1 cellular context compared by ENCODE assay signal in the genomic region with DNA sequence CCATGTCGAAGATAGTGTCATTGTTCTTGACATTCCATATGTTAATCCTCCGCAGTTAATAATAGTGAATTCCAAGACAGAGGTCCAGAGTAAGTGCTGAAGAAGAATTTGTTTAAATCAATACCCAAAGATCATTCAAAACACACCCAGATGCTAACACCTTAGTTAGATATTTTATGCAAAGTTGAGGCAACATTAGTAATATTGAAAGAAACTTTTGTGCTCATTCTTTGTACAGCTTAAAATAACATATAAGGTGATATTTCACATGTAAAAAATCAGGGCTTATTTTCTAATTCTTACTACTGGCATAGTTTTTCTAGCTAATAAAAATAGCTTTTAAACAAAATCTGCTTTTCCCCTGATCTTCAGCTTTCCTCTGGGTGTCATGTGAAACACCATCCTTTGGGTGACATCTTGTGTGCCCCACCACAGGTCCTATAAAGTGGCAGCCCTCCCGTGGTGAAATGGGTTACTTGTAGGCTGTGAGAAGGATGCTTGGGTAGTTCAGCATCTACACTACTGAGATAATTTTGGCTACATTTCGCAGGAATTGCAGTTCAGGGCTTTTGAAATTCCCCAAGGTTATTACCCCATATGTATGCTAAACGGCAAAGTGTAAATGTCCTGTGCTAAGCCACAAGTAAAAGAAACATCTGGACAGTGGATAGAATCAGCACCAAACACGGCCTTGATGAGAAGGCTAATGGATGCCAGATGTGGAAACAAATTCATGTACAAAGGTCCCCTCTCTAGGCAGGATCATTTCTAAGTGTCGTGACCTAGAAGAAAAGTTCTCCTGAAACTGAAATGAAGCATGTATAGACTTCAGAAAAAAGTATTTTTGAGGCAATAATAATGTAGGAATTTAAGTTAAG.
TF ChIP-seq lines count a peak whose summit lies in the region.

No MANE protein-coding gene starts in this region.

TF ChIP-seq in GM23338, 12 proteins besides CTCF, POLR2A, EP300 and RAD21 (continued from another document):
- TF ChIP-seq, protein P1, sequence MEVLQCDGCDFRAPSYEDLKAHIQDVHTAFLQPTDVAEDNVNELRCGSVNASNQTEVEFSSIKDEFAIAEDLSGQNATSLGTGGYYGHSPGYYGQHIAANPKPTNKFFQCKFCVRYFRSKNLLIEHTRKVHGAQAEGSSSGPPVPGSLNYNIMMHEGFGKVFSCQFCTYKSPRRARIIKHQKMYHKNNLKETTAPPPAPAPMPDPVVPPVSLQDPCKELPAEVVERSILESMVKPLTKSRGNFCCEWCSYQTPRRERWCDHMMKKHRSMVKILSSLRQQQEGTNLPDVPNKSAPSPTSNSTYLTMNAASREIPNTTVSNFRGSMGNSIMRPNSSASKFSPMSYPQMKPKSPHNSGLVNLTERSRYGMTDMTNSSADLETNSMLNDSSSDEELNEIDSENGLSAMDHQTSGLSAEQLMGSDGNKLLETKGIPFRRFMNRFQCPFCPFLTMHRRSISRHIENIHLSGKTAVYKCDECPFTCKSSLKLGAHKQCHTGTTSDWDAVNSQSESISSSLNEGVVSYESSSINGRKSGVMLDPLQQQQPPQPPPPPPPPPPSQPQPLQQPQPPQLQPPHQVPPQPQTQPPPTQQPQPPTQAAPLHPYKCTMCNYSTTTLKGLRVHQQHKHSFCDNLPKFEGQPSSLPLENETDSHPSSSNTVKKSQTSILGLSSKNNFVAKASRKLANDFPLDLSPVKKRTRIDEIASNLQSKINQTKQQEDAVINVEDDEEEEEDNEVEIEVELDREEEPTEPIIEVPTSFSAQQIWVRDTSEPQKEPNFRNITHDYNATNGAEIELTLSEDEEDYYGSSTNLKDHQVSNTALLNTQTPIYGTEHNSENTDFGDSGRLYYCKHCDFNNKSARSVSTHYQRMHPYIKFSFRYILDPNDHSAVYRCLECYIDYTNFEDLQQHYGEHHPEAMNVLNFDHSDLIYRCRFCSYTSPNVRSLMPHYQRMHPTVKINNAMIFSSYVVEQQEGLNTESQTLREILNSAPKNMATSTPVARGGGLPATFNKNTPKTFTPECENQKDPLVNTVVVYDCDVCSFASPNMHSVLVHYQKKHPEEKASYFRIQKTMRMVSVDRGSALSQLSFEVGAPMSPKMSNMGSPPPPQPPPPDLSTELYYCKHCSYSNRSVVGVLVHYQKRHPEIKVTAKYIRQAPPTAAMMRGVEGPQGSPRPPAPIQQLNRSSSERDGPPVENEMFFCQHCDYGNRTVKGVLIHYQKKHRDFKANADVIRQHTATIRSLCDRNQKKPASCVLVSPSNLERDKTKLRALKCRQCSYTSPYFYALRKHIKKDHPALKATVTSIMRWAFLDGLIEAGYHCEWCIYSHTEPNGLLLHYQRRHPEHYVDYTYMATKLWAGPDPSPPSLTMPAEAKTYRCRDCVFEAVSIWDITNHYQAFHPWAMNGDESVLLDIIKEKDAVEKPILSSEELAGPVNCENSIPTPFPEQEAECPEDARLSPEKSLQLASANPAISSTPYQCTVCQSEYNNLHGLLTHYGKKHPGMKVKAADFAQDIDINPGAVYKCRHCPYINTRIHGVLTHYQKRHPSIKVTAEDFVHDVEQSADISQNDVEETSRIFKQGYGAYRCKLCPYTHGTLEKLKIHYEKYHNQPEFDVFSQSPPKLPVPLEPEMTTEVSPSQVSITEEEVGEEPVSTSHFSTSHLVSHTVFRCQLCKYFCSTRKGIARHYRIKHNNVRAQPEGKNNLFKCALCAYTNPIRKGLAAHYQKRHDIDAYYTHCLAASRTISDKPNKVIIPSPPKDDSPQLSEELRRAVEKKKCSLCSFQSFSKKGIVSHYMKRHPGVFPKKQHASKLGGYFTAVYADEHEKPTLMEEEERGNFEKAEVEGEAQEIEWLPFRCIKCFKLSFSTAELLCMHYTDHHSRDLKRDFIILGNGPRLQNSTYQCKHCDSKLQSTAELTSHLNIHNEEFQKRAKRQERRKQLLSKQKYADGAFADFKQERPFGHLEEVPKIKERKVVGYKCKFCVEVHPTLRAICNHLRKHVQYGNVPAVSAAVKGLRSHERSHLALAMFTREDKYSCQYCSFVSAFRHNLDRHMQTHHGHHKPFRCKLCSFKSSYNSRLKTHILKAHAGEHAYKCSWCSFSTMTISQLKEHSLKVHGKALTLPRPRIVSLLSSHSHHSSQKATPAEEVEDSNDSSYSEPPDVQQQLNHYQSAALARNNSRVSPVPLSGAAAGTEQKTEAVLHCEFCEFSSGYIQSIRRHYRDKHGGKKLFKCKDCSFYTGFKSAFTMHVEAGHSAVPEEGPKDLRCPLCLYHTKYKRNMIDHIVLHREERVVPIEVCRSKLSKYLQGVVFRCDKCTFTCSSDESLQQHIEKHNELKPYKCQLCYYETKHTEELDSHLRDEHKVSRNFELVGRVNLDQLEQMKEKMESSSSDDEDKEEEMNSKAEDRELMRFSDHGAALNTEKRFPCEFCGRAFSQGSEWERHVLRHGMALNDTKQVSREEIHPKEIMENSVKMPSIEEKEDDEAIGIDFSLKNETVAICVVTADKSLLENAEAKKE (CRISPR knock-in tag; IDR thresholded peaks at IDR 0.05) = no peak
- TF ChIP-seq NANOG (IDR thresholded peaks at IDR 0.05; ENCODE audit: borderline replicate concordance) (no peak), CREB1 (CRISPR knock-in tag; IDR thresholded peaks at IDR 0.05; ENCODE audit: low read depth) (no peak), EZH2phosphoT487 (IDR thresholded peaks at IDR 0.05; ENCODE audit: unreplicated experiment) (no peak), EZH2 (IDR thresholded peaks at IDR 0.05; ENCODE audit: low read depth, unreplicated experiment) (no peak), ZNF114 (CRISPR knock-in tag; IDR thresholded peaks at IDR 0.05) (no peak), STAT1 (IDR thresholded peaks at IDR 0.05; ENCODE audit: unreplicated experiment) (no peak), POLR2AphosphoS5 (IDR thresholded peaks at IDR 0.05; ENCODE audit: low read depth) (no peak), ZNF331 (CRISPR knock-in tag; IDR thresholded peaks at IDR 0.05; ENCODE audit: low read depth) (no peak)
- TF ChIP-seq, protein P2, sequence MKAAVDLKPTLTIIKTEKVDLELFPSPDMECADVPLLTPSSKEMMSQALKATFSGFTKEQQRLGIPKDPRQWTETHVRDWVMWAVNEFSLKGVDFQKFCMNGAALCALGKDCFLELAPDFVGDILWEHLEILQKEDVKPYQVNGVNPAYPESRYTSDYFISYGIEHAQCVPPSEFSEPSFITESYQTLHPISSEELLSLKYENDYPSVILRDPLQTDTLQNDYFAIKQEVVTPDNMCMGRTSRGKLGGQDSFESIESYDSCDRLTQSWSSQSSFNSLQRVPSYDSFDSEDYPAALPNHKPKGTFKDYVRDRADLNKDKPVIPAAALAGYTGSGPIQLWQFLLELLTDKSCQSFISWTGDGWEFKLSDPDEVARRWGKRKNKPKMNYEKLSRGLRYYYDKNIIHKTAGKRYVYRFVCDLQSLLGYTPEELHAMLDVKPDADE (IDR thresholded peaks at IDR 0.05) = no peak
- TF ChIP-seq, protein P3, sequence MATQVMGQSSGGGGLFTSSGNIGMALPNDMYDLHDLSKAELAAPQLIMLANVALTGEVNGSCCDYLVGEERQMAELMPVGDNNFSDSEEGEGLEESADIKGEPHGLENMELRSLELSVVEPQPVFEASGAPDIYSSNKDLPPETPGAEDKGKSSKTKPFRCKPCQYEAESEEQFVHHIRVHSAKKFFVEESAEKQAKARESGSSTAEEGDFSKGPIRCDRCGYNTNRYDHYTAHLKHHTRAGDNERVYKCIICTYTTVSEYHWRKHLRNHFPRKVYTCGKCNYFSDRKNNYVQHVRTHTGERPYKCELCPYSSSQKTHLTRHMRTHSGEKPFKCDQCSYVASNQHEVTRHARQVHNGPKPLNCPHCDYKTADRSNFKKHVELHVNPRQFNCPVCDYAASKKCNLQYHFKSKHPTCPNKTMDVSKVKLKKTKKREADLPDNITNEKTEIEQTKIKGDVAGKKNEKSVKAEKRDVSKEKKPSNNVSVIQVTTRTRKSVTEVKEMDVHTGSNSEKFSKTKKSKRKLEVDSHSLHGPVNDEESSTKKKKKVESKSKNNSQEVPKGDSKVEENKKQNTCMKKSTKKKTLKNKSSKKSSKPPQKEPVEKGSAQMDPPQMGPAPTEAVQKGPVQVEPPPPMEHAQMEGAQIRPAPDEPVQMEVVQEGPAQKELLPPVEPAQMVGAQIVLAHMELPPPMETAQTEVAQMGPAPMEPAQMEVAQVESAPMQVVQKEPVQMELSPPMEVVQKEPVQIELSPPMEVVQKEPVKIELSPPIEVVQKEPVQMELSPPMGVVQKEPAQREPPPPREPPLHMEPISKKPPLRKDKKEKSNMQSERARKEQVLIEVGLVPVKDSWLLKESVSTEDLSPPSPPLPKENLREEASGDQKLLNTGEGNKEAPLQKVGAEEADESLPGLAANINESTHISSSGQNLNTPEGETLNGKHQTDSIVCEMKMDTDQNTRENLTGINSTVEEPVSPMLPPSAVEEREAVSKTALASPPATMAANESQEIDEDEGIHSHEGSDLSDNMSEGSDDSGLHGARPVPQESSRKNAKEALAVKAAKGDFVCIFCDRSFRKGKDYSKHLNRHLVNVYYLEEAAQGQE (IDR thresholded peaks at IDR 0.05; ENCODE audit: unreplicated experiment) = no peak
